9 cellular contexts compared by ENCODE assay signal in the genomic region with DNA sequence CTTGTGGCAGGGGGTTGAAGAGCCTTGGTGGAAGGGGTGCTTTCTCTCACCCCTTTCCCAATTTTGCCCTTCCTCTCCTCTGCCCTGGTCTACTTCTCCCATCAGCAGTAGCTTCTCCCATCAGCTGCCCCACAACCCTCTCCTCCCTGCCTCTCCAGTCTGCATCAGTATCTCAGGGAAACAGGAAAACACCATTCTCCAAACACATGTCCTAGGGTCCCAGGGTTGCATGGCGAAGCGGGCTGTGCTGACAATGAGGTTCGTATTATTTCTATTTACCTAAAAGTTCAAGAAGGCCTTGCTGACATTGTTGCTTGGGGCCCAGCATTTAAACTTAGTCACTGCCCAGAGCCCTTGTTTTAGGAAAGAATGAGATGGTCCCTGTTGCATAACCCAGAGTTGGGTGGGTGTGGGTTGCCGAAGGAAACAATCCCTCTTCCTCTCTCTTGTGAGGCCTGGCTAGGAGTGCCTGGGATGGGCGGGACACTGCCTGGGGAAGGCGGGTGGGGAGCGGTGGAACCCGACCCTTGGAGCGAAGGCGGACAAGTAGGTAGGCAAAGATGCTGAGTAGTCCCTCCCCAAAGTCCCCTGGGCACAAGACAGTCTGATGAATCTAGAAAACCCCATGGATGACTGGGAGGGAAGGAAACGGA. TPM values are rescaled to one million over a fixed set of nuclear protein-coding genes. Genes with fewer than 3 reads are reported as not detected.
DNase-seq lines count a peak whose midpoint lies in the region; TF ChIP-seq lines count a peak whose summit lies in the region.
"Had no signal": no experiment of that assay in that cellular context is flagged by ENCODE, and none has a peak within 500 bp of the region (broad histone marks: within the 10 kb centered on the region; RNA-seq: fewer than 3 reads in every experiment).

No MANE protein-coding gene starts in this region.

- no peak overlapping the region for H3K27ac Mint-ChIP-seq in H9

- no peak overlapping the region for H3K14ac ChIP-seq in H9 (ENCODE audit: insufficient read depth, low read length)

- no peaks in the 10 kb centered on the region for H4K20me1 ChIP-seq in H9 (ENCODE audit: control insufficient read depth, insufficient read depth, insufficient read length)

- no peaks in the 10 kb centered on the region; the same call in 1 of the 2 replicates for H3K27me3 ChIP-seq in H9 (ENCODE audit: insufficient read depth, low read length)
- no peaks in the 10 kb centered on the region for H3K27me3 ChIP-seq in adipocyte (replicated peaks; ENCODE audit: control insufficient read depth, insufficient read depth, low read length)
- peaks cover 4% of the 10 kb centered on the region; the same call in 1 of the 2 replicates for H3K27me3 ChIP-seq in iPS DF 6.9 (ENCODE audit: control insufficient read depth, insufficient read depth, low read length)
- peaks cover 0 to 22% (median 0%) of the 10 kb centered on the region in 7 donors for H3K27me3 ChIP-seq in spleen (replicated peaks in 1 of 7)

- no peak overlapping the region for H4K91ac ChIP-seq in H9 (ENCODE audit: insufficient read length, low read depth, low read length)

- peaks cover 77% of the 10 kb centered on the region for H3K27me3 Mint-ChIP-seq in H9 (ENCODE audit: low read depth)

- H2BK15ac ChIP-seq in H9 (ENCODE audit: low read depth, low read length) = no peak overlapping the region

- H3K4me2 ChIP-seq in H9 (ENCODE audit: insufficient read depth, insufficient read length, low read length) = peak overlapping the region; percentile 98

- H2BK12ac ChIP-seq in H9 (ENCODE audit: insufficient read length, low read depth, low read length) = no peak overlapping the region

- H4K5ac ChIP-seq in H9 (ENCODE audit: insufficient read length, low read depth, low read length) = no peak overlapping the region

- no CpG with 5 or more reads among the region's 11 CpGs for WGBS in H9 (ENCODE audit: extremely low coverage, insufficient read length, low lambda C conversion rate)
- no CpG with 5 or more reads among the region's 11 CpGs for WGBS in iPS DF 6.9 (ENCODE audit: insufficient coverage, insufficient read length)
- WGBS in spleen, 5 donors = 55 to 72% (median 67%) methylated on average over 11 of the region's 11 CpGs

- H3K4me3 Mint-ChIP-seq in H9 = peak overlapping the region; percentile 68 to 91

- no peak overlapping the region for H2AFZ ChIP-seq in H9 (ENCODE audit: low read length)

- peaks cover 10% of the 10 kb centered on the region for H3K36me3 ChIP-seq in adipocyte (ENCODE audit: control insufficient read depth, insufficient read depth, low read length, severe bottlenecking)
- no peaks in the 10 kb centered on the region for H3K36me3 ChIP-seq in iPS DF 6.9 (ENCODE audit: control insufficient read depth, insufficient read depth, low read length)
- H3K36me3 ChIP-seq in spleen = peaks cover 0 to 6% (median 0%) of the 10 kb centered on the region in 6 donors

- peak overlapping the region; percentile 85 for H3K4me3 ChIP-seq in adipocyte (ENCODE audit: low read length)
- peak overlapping the region; percentile 61; the same call in 1 of the 2 replicates for H3K4me3 ChIP-seq in iPS DF 6.9 (ENCODE audit: low read length)
- peak overlapping the region in 4 of 8 donors; percentile 54 to 75 (median 60) for H3K4me3 ChIP-seq in spleen

- H2BK5ac ChIP-seq in H9 (ENCODE audit: insufficient read length, low read length) = no peak overlapping the region

- DNase-seq in H9 (peak; percentile 69), adipocyte (ENCODE audit: low read depth) (peak; percentile 93), iPS DF 6.9 (ENCODE audit: low read depth, low spot score) (no peak), spleen (no peak), GDM1 (lab: John Stamatoyannopoulos, UW) (no peak), HK-2 (ENCODE audit: unreplicated experiment) (no peak)
- no peak for DNase-seq in central memory CD4-positive, alpha-beta T cell
- no peak for DNase-seq in activated CD4-positive, alpha-beta T cell treated with anti-CD3 and anti-CD28 coated beads, Interleukin-2, amount 50 U/mL, for 48 hours

- H3K27ac ChIP-seq in H9 (ENCODE audit: insufficient read length, low read depth, low read length) = no peak overlapping the region
- H3K27ac ChIP-seq in iPS DF 6.9 (ENCODE audit: low read length) = no peak overlapping the region
- peak overlapping the region in 6 of 8 donors; percentile 50 to 88 (median 85) for H3K27ac ChIP-seq in spleen

- intact Hi-C loops in spleen (cut with DNase I; ENCODE audit: low total_unique reads) = no loop called here

- H3K23ac ChIP-seq in H9 (ENCODE audit: insufficient read length, low read depth, low read length) = no peak overlapping the region

- no peak overlapping the region for H3T11ph ChIP-seq in H9 (ENCODE audit: low read length)

- H3K9me3 Mint-ChIP-seq in H9 = peaks cover 0 to 3% of the 10 kb centered on the region in 2 experiments; a peak in 1 of 5 replicates

- peaks cover 24% of the 10 kb centered on the region for H3K23me2 ChIP-seq in H9 (ENCODE audit: insufficient read length, low read depth, low read length, poor library complexity, severe bottlenecking)

- no peak overlapping the region for H3K56ac ChIP-seq in H9 (ENCODE audit: insufficient read length, low read depth, low read length)

- no peak overlapping the region for H2AK5ac ChIP-seq in H9 (ENCODE audit: insufficient read length, low read length)

- H3K9ac ChIP-seq in H9 (ENCODE audit: extremely low read depth, insufficient read length, low read length) = no peak overlapping the region
- H3K9ac ChIP-seq in adipocyte (ENCODE audit: low read length) = peak overlapping the region; percentile 95

- no peaks in the 10 kb centered on the region; a peak in 1 of 7 replicates for H3K36me3 Mint-ChIP-seq in H9 (ENCODE audit: insufficient read depth in 1 of 3, low read depth in 3 of 3)

- H3K18ac ChIP-seq in H9 (ENCODE audit: insufficient read length, low read depth, low read length) = no peak overlapping the region

- TF ChIP-seq POLR2A in spleen (IDR thresholded peaks at IDR 0.05) = no peak

- peaks cover 30 to 42% of the 10 kb centered on the region in 2 experiments for H3K4me1 Mint-ChIP-seq in H9

- H3K4ac ChIP-seq in H9 (ENCODE audit: low read depth, low read length) = no peak overlapping the region

- H3K9me3 ChIP-seq in H9 (ENCODE audit: control insufficient read depth, low read depth, low read length) (no peaks in the 10 kb centered on the region), adipocyte (ENCODE audit: control insufficient read depth, low read length) (no peaks in the 10 kb centered on the region), iPS DF 6.9 (ENCODE audit: control insufficient read depth, insufficient read depth, low read length) (no peaks in the 10 kb centered on the region), spleen (no peaks in the 10 kb centered on the region)

- TF ChIP-seq CTCF in H9 (conservative IDR thresholded peaks at IDR 0.05) (no peak), spleen (IDR thresholded peaks at IDR 0.05 in 8 of 11, conservative IDR thresholded peaks at IDR 0.05 in 3 of 11) (no peak)

- peaks cover 6% of the 10 kb centered on the region; the same call in 1 of the 2 replicates for H3K4me1 ChIP-seq in H9 (ENCODE audit: insufficient read depth, low read length)
- peaks cover 43% of the 10 kb centered on the region for H3K4me1 ChIP-seq in adipocyte (ENCODE audit: control insufficient read depth, insufficient read depth, low read length)
- peaks cover 8% of the 10 kb centered on the region for H3K4me1 ChIP-seq in iPS DF 6.9 (ENCODE audit: control insufficient read depth, insufficient read depth, low read length)
- H3K4me1 ChIP-seq in spleen = peaks cover 6 to 70% (median 38%) of the 10 kb centered on the region in 6 donors

- H2BK20ac ChIP-seq in H9 (ENCODE audit: low read depth, low read length, poor library complexity, severe bottlenecking) = no peak overlapping the region

- no peaks in the 10 kb centered on the region for H3K79me2 ChIP-seq in H9 (ENCODE audit: insufficient read depth, low read length)

- H3K79me1 ChIP-seq in H9 (ENCODE audit: insufficient read depth, low read depth, low read length, poor library complexity, severe bottlenecking) = no peaks in the 10 kb centered on the region

- no peak overlapping the region for H2BK120ac ChIP-seq in H9 (ENCODE audit: low read depth, low read length, poor library complexity, severe bottlenecking)

- no peak overlapping the region for H4K8ac ChIP-seq in H9 (replicated peaks; ENCODE audit: insufficient read length, low read depth, low read length)

RNA-seq across cellular contexts. Expression of a gene that starts 1.3 kb away (rescaled TPM):
- total RNA-seq in H9 (2021) (4.2 and 5.7 TPM in 2 replicates), spleen (100 to 1,000 TPM in 2 of 7 donors, 10 to 100 TPM in 5; 35.2 to 183 (median 75.6) TPM)
- 100 to 1,000 TPM in 2 of 3 donors, 10 to 100 TPM in 1; 37.1 to 144 (median 130) TPM for polyA plus RNA-seq in spleen

RNA-seq across cellular contexts. Expression of a gene that starts 7.1 kb away (rescaled TPM):
- total RNA-seq in H9 (2021) (not detected in 2 replicates), spleen (under 1 TPM in 6 of 7 donors, not detected in 1; 0.37 to 0.80 (median 0.54) TPM)
- polyA plus RNA-seq in spleen = 1 to 10 TPM in 1 of 3 donors, under 1 TPM in 2; 0.52 to 2.2 (median 0.99) TPM
- total RNA-seq: epithelial cell of proximal tubule had no signal

RNA-seq across cellular contexts. Expression of a gene that starts 17.0 kb away (rescaled TPM):
- total RNA-seq in H9 (2021) = 5.8 and 6.5 TPM in 2 replicates
- 10 to 100 TPM; 29.2 to 44.5 (median 36.4) TPM for total RNA-seq in spleen
- polyA plus RNA-seq in spleen = 10 to 100 TPM; 10.8 to 31.0 (median 15.9) TPM

RNA-seq across cellular contexts. Expression of a gene that starts 46.4 kb away (rescaled TPM):
- total RNA-seq in H9 (2021) = 3.6 and 4.5 TPM in 2 replicates
- 100 to 1,000 TPM in 6 of 7 donors, 10 to 100 TPM in 1; 72.4 to 301 (median 170) TPM for total RNA-seq in spleen
- 100 to 1,000 TPM in 1 of 3 donors, 10 to 100 TPM in 2; 36.6 to 159 (median 67.5) TPM for polyA plus RNA-seq in spleen

Comparison
In these comparisons a context has a peak if more than half of its experiments do, and no peak if none do; other contexts are left out.
1. DNase-seq: peak in H9 (single experiment) and adipocyte (single experiment); none in iPS DF 6.9 (single experiment), spleen (single experiment), central memory CD4-positive, alpha-beta T cell (single experiment), GDM1 (single experiment), activated CD4-positive, alpha-beta T cell treated with anti-CD3 and anti-CD28 coated beads, Interleukin-2, amount 50 U/mL, for 48 hours (0 of 2) and HK-2 (single experiment).
2. H3K27ac ChIP-seq: peak in spleen (6 of 8); none in H9 (single experiment) and iPS DF 6.9 (single experiment).